In the genomic region with DNA sequence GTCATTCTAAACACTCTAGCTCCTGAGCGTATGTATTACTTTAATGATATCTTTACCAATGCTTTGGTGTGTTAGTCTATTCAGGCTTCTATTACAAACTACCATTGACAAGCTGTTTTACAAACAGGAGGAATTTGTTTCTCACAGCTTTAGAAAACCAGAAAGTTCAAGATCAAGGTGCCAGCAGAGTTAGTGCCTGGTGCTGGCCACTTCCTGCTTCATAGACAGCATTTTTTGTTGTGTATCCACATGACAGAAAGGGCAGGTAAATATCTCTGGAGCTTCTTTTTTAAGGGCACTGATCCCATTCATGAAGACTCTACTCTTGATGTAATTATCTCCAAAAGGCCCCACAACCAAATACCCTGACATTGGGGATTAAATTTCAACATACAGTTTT, we compare ENCODE assay signal across 1 cellular context. TPM values are rescaled to one million over a fixed set of nuclear protein-coding genes. Genes with fewer than 3 reads are reported as not detected.
"Had no signal": no experiment of that assay in that cellular context is flagged by ENCODE, and none has a peak within 500 bp of the region (broad histone marks: within the 10 kb centered on the region; RNA-seq: fewer than 3 reads in every experiment).

No MANE protein-coding gene starts in this region.

RNA-seq across cellular contexts. Expression of gene RGPD2, which starts 34.5 kb away (rescaled TPM):
- total RNA-seq: HT-29 had no signal
